In the genomic region with DNA sequence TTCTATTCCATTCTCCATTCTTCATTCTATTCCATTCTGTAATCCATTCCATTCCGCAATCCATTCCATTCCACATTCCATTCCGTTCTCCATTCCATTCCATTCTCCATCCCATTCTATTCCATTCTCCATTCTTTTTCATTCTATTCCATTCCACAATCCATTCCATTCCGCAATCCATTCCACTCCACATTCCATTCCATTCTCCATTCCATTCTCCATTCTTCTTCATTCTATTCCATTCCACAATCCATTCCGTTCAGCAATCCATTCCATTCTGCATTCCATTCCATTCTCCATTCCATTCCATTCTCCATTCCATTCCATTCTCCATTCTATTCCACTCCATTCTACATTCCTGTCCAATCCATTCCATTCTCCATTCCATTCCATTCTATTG, we compare ENCODE assay signal across 2 cellular contexts.
TF ChIP-seq lines count a peak whose summit lies in the region.

No MANE protein-coding gene starts in this region.

TF ChIP-seq in GM23338, 12 proteins besides CTCF, POLR2A, EP300 and RAD21:
- TF ChIP-seq EZH2phosphoT487 (IDR thresholded peaks at IDR 0.05; ENCODE audit: unreplicated experiment), result no peak
- no peak for TF ChIP-seq NANOG (IDR thresholded peaks at IDR 0.05; ENCODE audit: borderline replicate concordance)
- TF ChIP-seq ZNF114 (CRISPR knock-in tag; IDR thresholded peaks at IDR 0.05), result no peak
- no peak for TF ChIP-seq STAT1 (IDR thresholded peaks at IDR 0.05; ENCODE audit: unreplicated experiment)
- TF ChIP-seq ZNF462 (CRISPR knock-in tag; IDR thresholded peaks at IDR 0.05), result no peak
- TF ChIP-seq ZNF331 (CRISPR knock-in tag; IDR thresholded peaks at IDR 0.05; ENCODE audit: low read depth), result no peak
TF ChIP-seq in GM23338: peak in this region for 0.

TF ChIP-seq in IMR-90, 13 proteins besides CTCF, POLR2A, EP300 and RAD21:
- TF ChIP-seq NFE2L2 (IDR thresholded peaks at IDR 0.05; ENCODE audit: low read depth, low read length), result no peak
- TF ChIP-seq RFX5 (IDR thresholded peaks at IDR 0.05; ENCODE audit: low read depth, low read length), result no peak
- no peak for TF ChIP-seq FOS (IDR thresholded peaks at IDR 0.05; ENCODE audit: low read depth, low read length)
